Comparison of ENCODE assay signal across 19 cellular contexts in the genomic region with DNA sequence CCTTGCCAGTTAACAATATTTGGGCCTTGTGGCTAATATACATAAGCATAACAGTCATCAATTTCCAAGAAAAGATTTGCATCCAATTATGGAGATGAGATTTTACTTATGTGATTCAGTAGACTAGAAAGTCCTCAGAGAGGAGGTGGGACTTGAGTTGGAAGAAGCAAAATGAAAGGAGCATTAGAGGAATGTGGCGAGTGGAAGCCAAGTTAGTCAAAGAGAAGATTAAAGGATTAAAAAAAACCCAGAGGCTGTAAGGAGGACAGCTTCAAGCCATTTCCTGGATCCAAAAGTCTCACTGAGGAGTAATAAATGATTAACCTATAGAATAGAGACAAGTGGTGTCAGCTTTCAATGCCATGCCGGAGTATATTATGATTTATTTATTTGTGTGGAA.
DNase-seq lines count a peak whose midpoint lies in the region; ATAC-seq and TF ChIP-seq lines count a peak whose summit lies in the region.
"Had no signal": no experiment of that assay in that cellular context is flagged by ENCODE, and none has a peak within 500 bp of the region (broad histone marks: within the 10 kb centered on the region; RNA-seq: fewer than 3 reads in every experiment).

No MANE protein-coding gene starts in this region.

- H2BK5ac ChIP-seq in neuronal stem cell (ENCODE audit: low read length), result no peak overlapping the region

- no peak overlapping the region for H3K9ac ChIP-seq in neuronal stem cell (ENCODE audit: low read depth, low read length, poor library complexity)
- H3K9ac ChIP-seq: BLaER1 treated with 17β-estradiol and CSF1 and Interleukin-3, amounts not matched to agents 10 nM and 100 nM had no signal

- no peaks in the 10 kb centered on the region for H3K4me1 Mint-ChIP-seq in natural killer cell
- H3K4me1 Mint-ChIP-seq: B cell had no signal

- no peak overlapping the region for H3K4ac ChIP-seq in neuronal stem cell (ENCODE audit: low read length)

- H2AK5ac ChIP-seq in neuronal stem cell (ENCODE audit: low read depth, low read length), result no peak overlapping the region

- H2BK12ac ChIP-seq in neuronal stem cell (ENCODE audit: low read length), result no peak overlapping the region

- no peak overlapping the region for H2BK120ac ChIP-seq in neuronal stem cell (ENCODE audit: low read depth, low read length)

- TF ChIP-seq CTCF in natural killer cell (IDR thresholded peaks at IDR 0.05) (no peak), left ventricle myocardium inferior (IDR thresholded peaks at IDR 0.05; ENCODE audit: borderline replicate concordance) (no peak)

- H3K4me1 ChIP-seq in neuronal stem cell (ENCODE audit: control insufficient read depth in 2 of 2, insufficient read depth in 1 of 2, low read depth in 1 of 2, low read length in 2 of 2), result peaks cover 0 to 3% of the 10 kb centered on the region in 2 donors
- H3K4me1 ChIP-seq in left ventricle myocardium inferior, result no peaks in the 10 kb centered on the region

- H2AFZ ChIP-seq in neuronal stem cell (ENCODE audit: low read length), result no peak overlapping the region
- H2AFZ ChIP-seq: GM23338 had no signal

- WGBS in neuronal stem cell (ENCODE audit: extremely low coverage in 2 of 2, insufficient read length in 2 of 2, insufficient replicate concordance in 1 of 2), 2 donors, result no CpG with 5 or more reads among the region's 2 CpGs

- H3K23ac ChIP-seq in neuronal stem cell (ENCODE audit: low read depth, low read length, poor library complexity), result no peak overlapping the region

- H3K27ac ChIP-seq in neuronal stem cell (replicated peaks; ENCODE audit: low read length) (no peak overlapping the region), left ventricle myocardium inferior (replicated peaks) (no peak overlapping the region)
- H3K27ac ChIP-seq: BLaER1 treated with 17β-estradiol and CSF1 and Interleukin-3, amounts not matched to agents 10 nM and 100 nM had no signal

- H3K4me3 ChIP-seq in neuronal stem cell (ENCODE audit: low read length in 2 of 2) (no peak overlapping the region), left ventricle myocardium inferior (no peak overlapping the region)
- H3K4me3 ChIP-seq: BLaER1 treated with 17β-estradiol and CSF1 and Interleukin-3, amounts not matched to agents 10 nM and 100 nM; GM23338 had no signal

- ATAC-seq in natural killer cell (no peak), HG03095 (IDR thresholded peaks at IDR 0.05; ENCODE audit: unreplicated experiment) (no peak)
- ATAC-seq: CD8-positive, alpha-beta T cell; GM23338; HCT116 had no signal

- no peak overlapping the region for H2BK15ac ChIP-seq in neuronal stem cell (ENCODE audit: low read length)

- H3K27me3 ChIP-seq in neuronal stem cell (ENCODE audit: control insufficient read depth in 3 of 3, insufficient read depth in 3 of 3, low read depth in 1 of 3, low read length in 3 of 3) (no peaks in the 10 kb centered on the region), left ventricle myocardium inferior (ENCODE audit: low read depth) (no peaks in the 10 kb centered on the region)
- H3K27me3 ChIP-seq: BLaER1 treated with 17β-estradiol and CSF1 and Interleukin-3, amounts not matched to agents 10 nM and 100 nM had no signal

- no peaks in the 10 kb centered on the region for H3K36me3 ChIP-seq in neuronal stem cell (replicated peaks in 1 of 2; ENCODE audit: control insufficient read depth in 2 of 2, insufficient read depth in 2 of 2, low read length in 2 of 2)
- H3K36me3 ChIP-seq in left ventricle myocardium inferior, result no peaks in the 10 kb centered on the region
- H3K36me3 ChIP-seq: BLaER1 treated with 17β-estradiol and CSF1 and Interleukin-3, amounts not matched to agents 10 nM and 100 nM had no signal

- H3K18ac ChIP-seq in neuronal stem cell (ENCODE audit: low read length), result no peak overlapping the region

- H3K36me3 Mint-ChIP-seq in natural killer cell, result no peaks in the 10 kb centered on the region
- H3K36me3 Mint-ChIP-seq: CD8-positive, alpha-beta T cell had no signal

- H3K79me1 ChIP-seq in neuronal stem cell (ENCODE audit: low read depth, low read length), result no peaks in the 10 kb centered on the region

- no peak overlapping the region for H4K8ac ChIP-seq in neuronal stem cell (ENCODE audit: low read depth, low read length)

- intact Hi-C loops in natural killer cell (cut with micrococcal nuclease), result no loop called here
- intact Hi-C loops in left ventricle myocardium inferior (cut with micrococcal nuclease), result no loop called here

- DNase-seq in DMS53 treated with DMSO at 0.1 percent for 48 hours (lab: John Stamatoyannopoulos, UW; ENCODE audit: unreplicated experiment) (peak; percentile 69), kidney tubule cell (ENCODE audit: low spot score) (peak; percentile 32), neuronal stem cell (ENCODE audit: low spot score) (peak; percentile 8), natural killer cell (no peak), left ventricle myocardium inferior (no peak), NCI-H1436 (lab: John Stamatoyannopoulos, UW) (no peak)
- DNase-seq: Calu3; CD8-positive, alpha-beta T cell; DMS 273 treated with DMSO at 0.1 percent for 48 hours; DMS79; GF-D8; H7; HFFc6; IMR-90 had no signal

- H3K9me3 ChIP-seq in neuronal stem cell (replicated peaks in 1 of 2; ENCODE audit: control insufficient read depth in 2 of 2, insufficient read depth in 1 of 2, low read depth in 1 of 2, low read length in 2 of 2) (no peaks in the 10 kb centered on the region), left ventricle myocardium inferior (replicated peaks) (no peaks in the 10 kb centered on the region)
- H3K9me3 ChIP-seq: BLaER1 treated with 17β-estradiol and CSF1 and Interleukin-3, amounts not matched to agents 10 nM and 100 nM had no signal

- H3K4me3 Mint-ChIP-seq in natural killer cell, result no peak overlapping the region
- H3K4me3 Mint-ChIP-seq: B cell; CD8-positive, alpha-beta T cell; GM23338; HFFc6 had no signal

- H3K27me3 Mint-ChIP-seq in natural killer cell (ENCODE audit: low read depth in 2 of 2), result no peaks in the 10 kb centered on the region
- H3K27me3 Mint-ChIP-seq: B cell had no signal

- H3K9me3 Mint-ChIP-seq in natural killer cell, result peaks cover 8 to 13% of the 10 kb centered on the region in 2 donors
- H3K9me3 Mint-ChIP-seq: GM23338 had no signal

- H3K27ac Mint-ChIP-seq in natural killer cell, result no peak overlapping the region
- H3K27ac Mint-ChIP-seq: B cell; CD8-positive, alpha-beta T cell; GM23338; HFFc6 had no signal

- no peak overlapping the region for H4K91ac ChIP-seq in neuronal stem cell (ENCODE audit: low read depth, low read length, poor library complexity)

- H3K4me2 ChIP-seq in neuronal stem cell (ENCODE audit: insufficient read depth, low read length, poor library complexity, severe bottlenecking), result no peak overlapping the region
- H3K4me2 ChIP-seq: BLaER1 treated with 17β-estradiol and CSF1 and Interleukin-3, amounts not matched to agents 10 nM and 100 nM; GM23338 had no signal

- H3K14ac ChIP-seq in neuronal stem cell (ENCODE audit: low read length), result no peak overlapping the region

Comparison
In these comparisons a context has a peak if more than half of its experiments do, and no peak if none do; other contexts are left out.
1. DNase-seq: peak in DMS53 treated with DMSO at 0.1 percent for 48 hours (single experiment), kidney tubule cell (single experiment) and neuronal stem cell (single experiment); none in natural killer cell (single experiment), left ventricle myocardium inferior (single experiment) and NCI-H1436 (single experiment).